10 cellular contexts compared by ENCODE assay signal in the genomic region with DNA sequence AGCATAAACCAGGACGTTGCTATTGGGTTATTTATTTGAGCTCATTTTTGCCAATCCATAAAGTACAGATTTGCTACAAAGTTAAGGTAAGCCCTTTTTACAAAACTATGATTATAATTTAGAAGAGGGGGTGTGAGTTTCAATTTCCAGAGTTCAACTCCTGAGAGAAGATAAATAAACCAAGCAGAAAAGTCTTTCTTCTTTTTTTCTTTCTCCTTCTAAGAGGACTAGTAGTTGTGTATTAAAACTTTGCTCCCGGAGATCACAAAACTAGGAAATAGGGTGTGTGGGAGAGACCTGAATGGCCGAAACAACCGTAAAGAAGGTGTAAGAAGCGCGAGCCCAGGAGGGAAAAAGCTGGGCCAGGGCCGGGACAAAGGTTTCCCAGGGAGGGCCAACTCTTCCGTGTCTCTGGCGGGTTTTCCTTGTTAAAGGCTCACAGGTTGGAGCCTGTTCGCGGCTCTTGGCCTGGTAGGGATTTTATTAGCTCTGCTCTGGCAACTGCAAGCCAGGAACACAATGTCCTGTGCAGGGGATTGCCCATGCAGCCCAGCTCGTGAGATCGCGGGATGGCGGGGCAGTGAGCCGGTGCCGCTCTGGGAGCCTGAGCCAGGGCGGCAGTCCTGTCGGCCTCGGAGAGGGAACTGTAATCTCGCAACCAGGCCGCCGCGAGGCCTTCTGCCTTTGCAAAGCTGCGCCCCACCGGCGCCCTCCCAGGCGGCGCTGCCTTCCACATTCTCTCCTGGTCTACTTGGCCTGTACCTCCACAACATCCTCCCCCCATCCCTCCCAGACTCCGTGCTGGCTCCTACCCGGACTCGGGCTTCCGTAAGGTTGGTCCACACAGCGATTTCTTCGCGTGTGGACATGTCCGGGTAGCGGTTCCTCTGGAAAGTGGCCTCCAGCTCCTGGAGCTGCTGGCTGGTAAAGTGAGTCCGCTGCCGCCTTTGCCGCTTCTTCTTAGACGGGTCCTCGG. TPM values are rescaled to one million over a fixed set of nuclear protein-coding genes. Genes with fewer than 3 reads are reported as not detected.
DNase-seq lines count a peak whose midpoint lies in the region; ATAC-seq and TF ChIP-seq lines count a peak whose summit lies in the region.
"Had no signal": no experiment of that assay in that cellular context is flagged by ENCODE, and none has a peak within 500 bp of the region (broad histone marks: within the 10 kb centered on the region; RNA-seq: fewer than 3 reads in every experiment).

No MANE protein-coding gene starts in this region.

- CTCF ChIA-PET in activated CD8-positive, alpha-beta T cell treated with anti-CD3 and anti-CD28 coated beads, Interleukin-2, amount 10 ng/mL, durations not matched to agents 7 days and 5 days (lab: Charles Lee) = no interaction called here
- CTCF ChIA-PET in activated CD8-positive, alpha-beta T cell treated with anti-CD3 and anti-CD28 coated beads for 36 hours (lab: Charles Lee) = interaction anchor here (1.2 to 2.1 kb wide), 4 partner anchors 10 to 19 kb away, joined by 4 to 5 read pairs (median 4); no protein-coding TSS in a partner anchor

- peaks cover 0 to 2% (median 0%) of the 10 kb centered on the region in 5 donors for H3K9me3 ChIP-seq in subcutaneous abdominal adipose tissue (ENCODE audit: control insufficient read depth in 5 of 5, low read length in 5 of 5)

- no peak overlapping the region for H3K27ac ChIP-seq in subcutaneous abdominal adipose tissue (ENCODE audit: low read depth, low read length)

- peaks cover 19% of the 10 kb centered on the region for H3K9me3 Mint-ChIP-seq in activated CD8-positive, alpha-beta T cell treated with anti-CD3 and anti-CD28 coated beads, Interleukin-2, amount 10 ng/mL, durations not matched to agents 7 days and 5 days (ENCODE audit: insufficient read depth)
- no peaks in the 10 kb centered on the region for H3K9me3 Mint-ChIP-seq in activated CD8-positive, alpha-beta T cell treated with anti-CD3 and anti-CD28 coated beads for 36 hours
- peaks cover 23% of the 10 kb centered on the region for H3K9me3 Mint-ChIP-seq in activated naive CD4-positive, alpha-beta T cell treated with anti-CD3 and anti-CD28 coated beads, Interleukin-2, amount 50 U/mL, for 24 hours

- peaks cover 0 to 37% (median 27%) of the 10 kb centered on the region in 5 donors for H3K4me1 ChIP-seq in subcutaneous abdominal adipose tissue (ENCODE audit: control insufficient read depth in 5 of 5, insufficient read depth in 5 of 5, low read length in 5 of 5)

- peak overlapping the region; percentile 25 for H3K4me3 Mint-ChIP-seq in activated CD8-positive, alpha-beta T cell treated with anti-CD3 and anti-CD28 coated beads, Interleukin-2, amount 10 ng/mL, durations not matched to agents 7 days and 5 days
- H3K4me3 Mint-ChIP-seq in activated CD8-positive, alpha-beta T cell treated with anti-CD3 and anti-CD28 coated beads for 36 hours = no peak overlapping the region
- peak overlapping the region; percentile 44 for H3K4me3 Mint-ChIP-seq in activated naive CD4-positive, alpha-beta T cell treated with anti-CD3 and anti-CD28 coated beads, Interleukin-2, amount 50 U/mL, for 24 hours

- intact Hi-C loops in activated CD8-positive, alpha-beta T cell treated with anti-CD3 and anti-CD28 coated beads for 36 hours (cut with micrococcal nuclease) = no loop called here

- no peak overlapping the region for H3K27ac Mint-ChIP-seq in activated CD8-positive, alpha-beta T cell treated with anti-CD3 and anti-CD28 coated beads, Interleukin-2, amount 10 ng/mL, durations not matched to agents 7 days and 5 days
- H3K27ac Mint-ChIP-seq in activated CD8-positive, alpha-beta T cell treated with anti-CD3 and anti-CD28 coated beads for 36 hours = no peak overlapping the region
- no peak overlapping the region for H3K27ac Mint-ChIP-seq in activated naive CD4-positive, alpha-beta T cell treated with anti-CD3 and anti-CD28 coated beads, Interleukin-2, amount 50 U/mL, for 24 hours
- H3K27ac Mint-ChIP-seq: CD4-positive, CD25-positive, alpha-beta regulatory T cell had no signal

- TF ChIP-seq CTCF in activated CD8-positive, alpha-beta T cell treated with anti-CD3 and anti-CD28 coated beads for 36 hours (IDR thresholded peaks at IDR 0.05) = no peak

- H3K27me3 ChIP-seq in subcutaneous abdominal adipose tissue (ENCODE audit: control insufficient read depth in 5 of 5, insufficient read depth in 4 of 5, low read length in 5 of 5) = peaks cover 2 to 60% (median 43%) of the 10 kb centered on the region in 5 donors

- peaks cover 10% of the 10 kb centered on the region for H3K4me1 Mint-ChIP-seq in activated CD8-positive, alpha-beta T cell treated with anti-CD3 and anti-CD28 coated beads, Interleukin-2, amount 10 ng/mL, durations not matched to agents 7 days and 5 days (ENCODE audit: low read depth)
- peaks cover 35% of the 10 kb centered on the region for H3K4me1 Mint-ChIP-seq in activated CD8-positive, alpha-beta T cell treated with anti-CD3 and anti-CD28 coated beads for 36 hours (ENCODE audit: low read depth)
- peaks cover 35% of the 10 kb centered on the region for H3K4me1 Mint-ChIP-seq in activated naive CD4-positive, alpha-beta T cell treated with anti-CD3 and anti-CD28 coated beads, Interleukin-2, amount 50 U/mL, for 24 hours

- H3K36me3 Mint-ChIP-seq in activated CD8-positive, alpha-beta T cell treated with anti-CD3 and anti-CD28 coated beads, Interleukin-2, amount 10 ng/mL, durations not matched to agents 7 days and 5 days (ENCODE audit: low read depth) = peaks cover 29% of the 10 kb centered on the region
- H3K36me3 Mint-ChIP-seq in activated CD8-positive, alpha-beta T cell treated with anti-CD3 and anti-CD28 coated beads for 36 hours (ENCODE audit: low read depth) = peaks cover 3% of the 10 kb centered on the region
- peaks cover 3% of the 10 kb centered on the region for H3K36me3 Mint-ChIP-seq in activated naive CD4-positive, alpha-beta T cell treated with anti-CD3 and anti-CD28 coated beads, Interleukin-2, amount 50 U/mL, for 24 hours
- H3K36me3 Mint-ChIP-seq: CD4-positive, CD25-positive, alpha-beta regulatory T cell had no signal

- H3K4me3 ChIP-seq in subcutaneous abdominal adipose tissue (ENCODE audit: low read depth in 1 of 5, low read length in 5 of 5) = peak overlapping the region; percentile 45 to 80 (median 65)

- no peak for ATAC-seq in activated CD8-positive, alpha-beta T cell treated with anti-CD3 and anti-CD28 coated beads, Interleukin-2, amount 10 ng/mL, durations not matched to agents 7 days and 5 days
- ATAC-seq in activated CD8-positive, alpha-beta T cell treated with anti-CD3 and anti-CD28 coated beads for 36 hours = no peak
- ATAC-seq in HG03520 (IDR thresholded peaks at IDR 0.05; ENCODE audit: unreplicated experiment) (no peak), GM19467 (IDR thresholded peaks at IDR 0.05; ENCODE audit: unreplicated experiment) (no peak)

- peaks cover 0 to 4% (median 0%) of the 10 kb centered on the region in 5 donors for H3K36me3 ChIP-seq in subcutaneous abdominal adipose tissue (ENCODE audit: control insufficient read depth in 5 of 5, insufficient read depth in 5 of 5, low read length in 5 of 5)

- no peak overlapping the region for H3K9ac ChIP-seq in subcutaneous abdominal adipose tissue (ENCODE audit: low read length in 5 of 5)

- POLR2A ChIA-PET in activated CD8-positive, alpha-beta T cell treated with anti-CD3 and anti-CD28 coated beads, Interleukin-2, amount 10 ng/mL, durations not matched to agents 7 days and 5 days (lab: Charles Lee) = interaction anchor here (1.6 kb wide), 1 partner anchor 9 kb away, joined by 5 read pairs; no protein-coding TSS in a partner anchor
- POLR2A ChIA-PET in activated CD8-positive, alpha-beta T cell treated with anti-CD3 and anti-CD28 coated beads for 36 hours (lab: Charles Lee) = interaction anchor here (1.3 kb wide), 1 partner anchor 8 kb away, joined by 6 read pairs; no protein-coding TSS in a partner anchor

- no peak for DNase-seq in activated CD8-positive, alpha-beta T cell treated with anti-CD3 and anti-CD28 coated beads, Interleukin-2, amount 10 ng/mL, durations not matched to agents 7 days and 5 days
- no peak for DNase-seq in activated CD8-positive, alpha-beta T cell treated with anti-CD3 and anti-CD28 coated beads for 36 hours
- DNase-seq in iPS-NIHi11 (ENCODE audit: low spot score) (peak; percentile 45), KG1 (lab: John Stamatoyannopoulos, UW) (no peak)
- DNase-seq: Karpas-422 had no signal

- H3K27me3 Mint-ChIP-seq in activated CD8-positive, alpha-beta T cell treated with anti-CD3 and anti-CD28 coated beads, Interleukin-2, amount 10 ng/mL, durations not matched to agents 7 days and 5 days (ENCODE audit: low read depth) = peaks cover 91% of the 10 kb centered on the region
- peaks cover 87% of the 10 kb centered on the region for H3K27me3 Mint-ChIP-seq in activated CD8-positive, alpha-beta T cell treated with anti-CD3 and anti-CD28 coated beads for 36 hours
- H3K27me3 Mint-ChIP-seq in activated naive CD4-positive, alpha-beta T cell treated with anti-CD3 and anti-CD28 coated beads, Interleukin-2, amount 50 U/mL, for 24 hours = peaks cover 74% of the 10 kb centered on the region

RNA-seq across cellular contexts. Expression of a gene that starts 2.2 kb away (rescaled TPM):
- total RNA-seq in activated CD8-positive, alpha-beta T cell treated with anti-CD3 and anti-CD28 coated beads, Interleukin-2, amount 10 ng/mL, durations not matched to agents 7 days and 5 days = not detected
- total RNA-seq in activated CD8-positive, alpha-beta T cell treated with anti-CD3 and anti-CD28 coated beads for 36 hours = not detected
- total RNA-seq: CD4-positive, CD25-positive, alpha-beta regulatory T cell had no signal
